18 cellular contexts compared by ENCODE assay signal in the genomic region with DNA sequence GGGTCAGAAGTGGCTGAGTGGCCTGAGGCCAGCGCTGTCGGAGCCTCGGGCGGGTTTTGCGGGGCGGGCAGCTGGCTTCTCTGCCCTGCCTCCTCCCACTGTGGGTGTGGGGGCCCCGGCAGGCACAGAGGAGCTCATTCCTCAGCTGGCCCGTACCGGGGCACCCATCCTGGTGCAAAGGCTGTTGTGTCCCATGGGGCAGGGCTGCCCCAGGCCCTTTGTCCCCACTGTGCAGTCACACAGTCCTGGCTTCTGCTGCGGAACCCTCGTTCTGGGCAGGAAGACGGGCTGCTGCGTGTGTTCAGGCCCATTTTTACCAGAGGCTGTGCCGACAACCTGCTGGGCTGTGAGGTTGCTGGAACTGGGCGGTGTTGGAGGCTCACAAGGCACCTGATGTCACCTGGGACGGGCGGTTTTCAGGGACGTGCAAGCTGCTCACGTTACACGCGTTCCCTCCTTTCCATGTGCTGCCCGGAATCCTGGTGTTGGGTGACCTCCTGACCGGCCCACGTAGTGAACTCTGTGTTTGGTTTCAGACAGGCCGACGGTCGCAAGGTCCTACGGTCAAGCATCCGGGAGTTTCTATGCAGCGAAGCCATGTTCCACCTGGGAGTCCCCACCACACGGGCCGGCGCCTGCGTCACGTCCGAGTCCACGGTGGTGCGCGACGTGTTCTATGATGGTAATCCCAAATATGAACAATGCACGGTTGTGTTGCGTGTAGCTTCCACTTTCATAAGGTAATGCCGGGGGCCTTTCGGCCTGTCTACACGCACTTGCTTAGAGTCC. TPM values are rescaled to one million over a fixed set of nuclear protein-coding genes. Genes with fewer than 3 reads are reported as not detected.
DNase-seq lines count a peak whose midpoint lies in the region; ATAC-seq, FAIRE-seq and TF ChIP-seq lines count a peak whose summit lies in the region.
"Had no signal": no experiment of that assay in that cellular context is flagged by ENCODE, and none has a peak within 500 bp of the region (broad histone marks: within the 10 kb centered on the region; RNA-seq: fewer than 3 reads in every experiment).

No MANE protein-coding gene starts in this region.

- H3K9me3 ChIP-seq in H1 (ENCODE audit: insufficient read depth in 2 of 2, low read depth in 1 of 2, low read length in 1 of 2) = no peaks in the 10 kb centered on the region
- H3K9me3 ChIP-seq: spleen had no signal

- H3K36me3 Mint-ChIP-seq in activated T-cell treated with anti-CD3 and anti-CD28 coated beads, Interleukin-2, amount 50 U/mL, for 24 hours (ENCODE audit: low read depth) = peaks cover 76% of the 10 kb centered on the region
- H3K36me3 Mint-ChIP-seq in activated T-cell treated with anti-CD3 and anti-CD28 coated beads, Interleukin-2, amount 50 U/mL, for 72 hours (ENCODE audit: insufficient read depth in 2 of 2) = peaks cover 4 to 7% of the 10 kb centered on the region in 2 donors
- peaks cover 18% of the 10 kb centered on the region for H3K36me3 Mint-ChIP-seq in neural crest cell (ENCODE audit: low read depth)

- H3K18ac ChIP-seq in H1 (ENCODE audit: extremely low read depth, low read length) = no peak overlapping the region

- TF ChIP-seq EP300 in H1 (IDR thresholded peaks at IDR 0.05; ENCODE audit: borderline replicate concordance in 1 of 2, low read depth in 2 of 2, low read length in 2 of 2) = no peak

- H3K79me2 ChIP-seq in H1 (ENCODE audit: control insufficient read depth in 1 of 2, insufficient read depth in 2 of 2, low read length in 2 of 2) = peaks cover 0 to 13% of the 10 kb centered on the region in 2 experiments; a peak in 1 of 4 replicates

- H3K4me2 ChIP-seq in H1 (ENCODE audit: insufficient read depth in 1 of 2, low read depth in 2 of 2, low read length in 2 of 2) = no peak overlapping the region
- H3K4me2 ChIP-seq: neural progenitor cell had no signal

- no peak overlapping the region for H4K5ac ChIP-seq in H1 (ENCODE audit: insufficient read length, low read depth, low read length)

- H2BK20ac ChIP-seq in H1 (ENCODE audit: low read length) = no peak overlapping the region

- no peak overlapping the region for H3K56ac ChIP-seq in H1 (replicated peaks; ENCODE audit: insufficient read length, low read depth, low read length)

- no peaks in the 10 kb centered on the region for H3K9me3 Mint-ChIP-seq in activated T-cell treated with anti-CD3 and anti-CD28 coated beads, Interleukin-2, amount 50 U/mL, for 24 hours
- no peaks in the 10 kb centered on the region for H3K9me3 Mint-ChIP-seq in activated T-cell treated with anti-CD3 and anti-CD28 coated beads, Interleukin-2, amount 50 U/mL, for 72 hours
- H3K9me3 Mint-ChIP-seq in neural crest cell = no peaks in the 10 kb centered on the region
- H3K9me3 Mint-ChIP-seq: activated T-helper 17 cell treated with anti-CD3 and anti-CD28 coated beads, Interleukin-2, amount 50 U/mL, for 72 hours had no signal

- H2BK12ac ChIP-seq in H1 (ENCODE audit: low read depth, low read length) = no peak overlapping the region

- H3K36me3 ChIP-seq in H1 (ENCODE audit: control insufficient read depth in 2 of 4, insufficient read depth in 4 of 4, low read length in 3 of 4) = peaks cover 0 to 16% (median 10%) of the 10 kb centered on the region in 4 experiments; a peak in 7 of 8 replicates

- no peak for ATAC-seq in activated T-cell treated with anti-CD3 and anti-CD28 coated beads, Interleukin-2, amount 50 U/mL, for 72 hours (replicated peaks in 1 of 2)
- no peak for ATAC-seq in GM19463 (IDR thresholded peaks at IDR 0.05; ENCODE audit: unreplicated experiment)
- ATAC-seq: activated CD4-positive, alpha-beta T cell treated with anti-CD3 and anti-CD28 coated beads for 36 hours; activated T-helper 17 cell treated with anti-CD3 and anti-CD28 coated beads, Interleukin-2, amount 50 U/mL, for 72 hours had no signal

- peak overlapping the region; percentile 31; the same call in 1 of the 2 replicates for H4K8ac ChIP-seq in H1 (ENCODE audit: extremely low read depth, insufficient read depth, low read length)

- CTCF ChIA-PET in H1 (lab: Charles Lee; ENCODE audit: partially characterized antibody) = interaction anchor here (0.6 to 7.0 kb wide), 15 partner anchors 13 to 295 kb away, joined by 3 to 83 read pairs (median 4); a partner anchor contains a TSS

- H3K9ac ChIP-seq in H1 (replicated peaks in 1 of 4; ENCODE audit: extremely low read depth in 1 of 4, low read depth in 3 of 4, low read length in 3 of 4) = no peak overlapping the region
- H3K9ac ChIP-seq: neural progenitor cell had no signal

- no peak overlapping the region for H4K91ac ChIP-seq in H1 (replicated peaks; ENCODE audit: insufficient read length, low read length)

- no peaks in the 10 kb centered on the region for H3K27me3 Mint-ChIP-seq in activated T-cell treated with anti-CD3 and anti-CD28 coated beads, Interleukin-2, amount 50 U/mL, for 24 hours
- H3K27me3 Mint-ChIP-seq in activated T-cell treated with anti-CD3 and anti-CD28 coated beads, Interleukin-2, amount 50 U/mL, for 72 hours (ENCODE audit: low read depth) = no peaks in the 10 kb centered on the region
- H3K27me3 Mint-ChIP-seq in neural crest cell (ENCODE audit: low read depth) = peaks cover 4% of the 10 kb centered on the region
- H3K27me3 Mint-ChIP-seq: activated CD4-positive, alpha-beta T cell treated with anti-CD3 and anti-CD28 coated beads for 36 hours; activated T-helper 17 cell treated with anti-CD3 and anti-CD28 coated beads, Interleukin-2, amount 50 U/mL, for 72 hours had no signal

- no peak overlapping the region for H3K27ac ChIP-seq in H1 (ENCODE audit: low read depth, low read length)
- H3K27ac ChIP-seq: neural progenitor cell had no signal

- H3K23ac ChIP-seq in H1 (ENCODE audit: insufficient read length) = no peak overlapping the region

- no peaks in the 10 kb centered on the region for H3K27me3 ChIP-seq in H1 (replicated peaks in 1 of 4; ENCODE audit: control insufficient read depth in 3 of 4, extremely low read depth in 1 of 4, insufficient read depth in 3 of 4, low read length in 3 of 4)
- H3K27me3 ChIP-seq: spleen had no signal

- peaks cover 35% of the 10 kb centered on the region for H3K4me1 Mint-ChIP-seq in activated T-cell treated with anti-CD3 and anti-CD28 coated beads, Interleukin-2, amount 50 U/mL, for 24 hours (ENCODE audit: low read depth)
- peaks cover 32% of the 10 kb centered on the region for H3K4me1 Mint-ChIP-seq in activated T-cell treated with anti-CD3 and anti-CD28 coated beads, Interleukin-2, amount 50 U/mL, for 72 hours (ENCODE audit: low read depth)
- peaks cover 26% of the 10 kb centered on the region for H3K4me1 Mint-ChIP-seq in neural crest cell

- no peak overlapping the region for H3K4me3 Mint-ChIP-seq in activated T-cell treated with anti-CD3 and anti-CD28 coated beads, Interleukin-2, amount 50 U/mL, for 24 hours
- no peak overlapping the region for H3K4me3 Mint-ChIP-seq in activated T-cell treated with anti-CD3 and anti-CD28 coated beads, Interleukin-2, amount 50 U/mL, for 72 hours
- peak overlapping the region; percentile 56 for H3K4me3 Mint-ChIP-seq in neural crest cell
- H3K4me3 Mint-ChIP-seq: activated CD4-positive, alpha-beta T cell treated with anti-CD3 and anti-CD28 coated beads for 36 hours; activated T-helper 17 cell treated with anti-CD3 and anti-CD28 coated beads, Interleukin-2, amount 50 U/mL, for 72 hours had no signal

- H3K4me1 ChIP-seq in H1 (replicated peaks in 1 of 4; ENCODE audit: control insufficient read depth in 3 of 4, insufficient read depth in 4 of 4, low read length in 3 of 4) = peaks cover 0 to 6% (median 5%) of the 10 kb centered on the region in 4 experiments; a peak in 6 of 7 replicates

- TF ChIP-seq POLR2A in H1 (IDR thresholded peaks at IDR 0.05; ENCODE audit: control extremely low read depth in 1 of 2, low read depth in 2 of 2, low read length in 2 of 2) = no peak

- DNase-seq in activated T-cell treated with anti-CD3 and anti-CD28 coated beads, Interleukin-2, amount 50 U/mL, for 24 hours = no peak
- no peak for DNase-seq in activated T-cell treated with anti-CD3 and anti-CD28 coated beads, Interleukin-2, amount 50 U/mL, for 72 hours
- no peak for DNase-seq in H1 (ENCODE audit: low read depth in 1 of 2, low spot score in 2 of 2)
- no peak for DNase-seq in neural crest cell (ENCODE audit: low read depth, low spot score)
- DNase-seq in SHP77 (lab: John Stamatoyannopoulos, UW) = no peak
- DNase-seq: activated CD4-positive, alpha-beta T cell treated with anti-CD3 and anti-CD28 coated beads for 36 hours; kidney glomerular epithelial cell; NCI-H1105; NCI-H2081 treated with DMSO at 0.1 percent for 48 hours; NCI-H510A treated with DMSO at 0.1 percent for 48 hours; stimulated activated CD8-positive, alpha-beta memory T cell treated with anti-CD3 and anti-CD28 coated beads, Interleukin-4, amount 100 ng/mL, for 48 hours; SW 1271 had no signal

- no peak overlapping the region for H2BK5ac ChIP-seq in H1 (ENCODE audit: low read depth, low read length)

- H3K79me1 ChIP-seq in H1 (ENCODE audit: low read depth, low read length) = peaks cover 2% of the 10 kb centered on the region; the same call in 1 of the 2 replicates

- H3K4me3 ChIP-seq in H1 (ENCODE audit: extremely low read depth in 1 of 4, insufficient read depth in 2 of 4, low read depth in 3 of 4, low read length in 4 of 4) = no peak overlapping the region
- H3K4me3 ChIP-seq: neural progenitor cell had no signal

- H3K27ac Mint-ChIP-seq in activated T-cell treated with anti-CD3 and anti-CD28 coated beads, Interleukin-2, amount 50 U/mL, for 24 hours = peak overlapping the region; percentile 44
- H3K27ac Mint-ChIP-seq in activated T-cell treated with anti-CD3 and anti-CD28 coated beads, Interleukin-2, amount 50 U/mL, for 72 hours = no peak overlapping the region
- H3K27ac Mint-ChIP-seq in neural crest cell (ENCODE audit: unreplicated experiment) = no peak overlapping the region
- H3K27ac Mint-ChIP-seq: activated CD4-positive, alpha-beta T cell treated with anti-CD3 and anti-CD28 coated beads for 36 hours; activated T-helper 17 cell treated with anti-CD3 and anti-CD28 coated beads, Interleukin-2, amount 50 U/mL, for 72 hours; neural progenitor cell had no signal

- peaks cover 7% of the 10 kb centered on the region; the same call in 1 of the 2 replicates for H3K23me2 ChIP-seq in H1 (ENCODE audit: low read depth, low read length)

- no peak overlapping the region for H2BK15ac ChIP-seq in H1 (ENCODE audit: low read length)

- H3K4ac ChIP-seq in H1 (replicated peaks; ENCODE audit: insufficient read length, low read depth, low read length) = no peak overlapping the region

- peaks cover 6 to 29% of the 10 kb centered on the region in 2 experiments for H4K20me1 ChIP-seq in H1 (replicated peaks in 1 of 2; ENCODE audit: control insufficient read depth in 1 of 2, insufficient read depth in 2 of 2, low read length in 2 of 2)

- H2BK120ac ChIP-seq in H1 (replicated peaks; ENCODE audit: low read depth, low read length) = no peak overlapping the region

- FAIRE-seq in H1 (lab: Jason Lieb, UNC) = no peak
- FAIRE-seq: GM18507, HTR-8/SVneo had no signal

- POLR2A ChIA-PET in H1 (lab: Charles Lee; ENCODE audit: partially characterized antibody) = interaction anchor here (0.6 to 3.0 kb wide), 5 partner anchors 9 to 305 kb away, joined by 3 to 10 read pairs (median 9); no protein-coding TSS in a partner anchor

- no peak overlapping the region for H2AK5ac ChIP-seq in H1 (ENCODE audit: low read depth, low read length)

- TF ChIP-seq CTCF in H1 (IDR thresholded peaks at IDR 0.05; ENCODE audit: control extremely low read depth in 1 of 3, insufficient read depth in 1 of 3, low read depth in 1 of 3, low read length in 3 of 3) (no peak), neural crest cell (conservative IDR thresholded peaks at IDR 0.05) (no peak)

- no peak overlapping the region for H3K14ac ChIP-seq in H1 (ENCODE audit: insufficient read length)

- H2AFZ ChIP-seq in H1 (ENCODE audit: low read length) = no peak overlapping the region
- H2AFZ ChIP-seq: neural progenitor cell had no signal

- 92% methylated on average over 38 of the region's 45 CpGs; no CpG with 5 or more reads in 1 of the 2 experiments for WGBS in H1 (ENCODE audit: extremely low coverage in 1 of 2, insufficient coverage in 1 of 2, insufficient read length in 1 of 2, insufficient replicate concordance in 2 of 2, low coverage in 1 of 2, low lambda C conversion rate in 2 of 2, missing lambda C conversion rate in 1 of 2), 2 experiments

- no peak for TF ChIP-seq RAD21 in H1 (IDR thresholded peaks at IDR 0.05 in 1 of 2, conservative IDR thresholded peaks at IDR 0.05 in 1 of 2; ENCODE audit: low read depth in 2 of 2, low read length in 2 of 2)

RNA-seq across cellular contexts. Expression of a gene that starts 5.2 kb away (rescaled TPM):
- total RNA-seq in activated T-cell treated with anti-CD3 and anti-CD28 coated beads, Interleukin-2, amount 50 U/mL, for 72 hours = 10 to 100 TPM; 17.6 to 19.4 TPM
- 16.8 and 18.6 TPM in 2 replicates for total RNA-seq in H1 (2021; fragmentation: NEBNext Ultra II Directional; extraction: Animal tissue kit (Norgen Biotek cat#: 25700))
- 25.1 and 34.1 TPM in 2 replicates for polyA plus RNA-seq in H1 (2011; rRNA removed)
- 30.9 TPM for polyA plus RNA-seq in H1 (2011; cell fraction: cytosol; rRNA removed)
- 69.8 TPM for polyA plus RNA-seq in H1 (2011; cell fraction: nucleus; rRNA removed)
- polyA plus RNA-seq in H1 (2012, experiment 1 of 2) = 12.9 to 24.6 TPM (median 20.6 TPM) in 4 replicates
- 13.2 TPM for polyA plus RNA-seq in H1 (2012, experiment 2 of 2)
- 16.6 TPM for polyA plus RNA-seq in H1 (2013, experiment 1 of 2)
- 14.1 TPM for polyA plus RNA-seq in H1 (2013, experiment 2 of 2)
- 6.4 and 7.1 TPM in 2 replicates for polyA minus RNA-seq in H1 (2011; rRNA and poly(A)+ RNA removed)
- polyA minus RNA-seq in H1 (2011; cell fraction: cytosol; rRNA and poly(A)+ RNA removed) = 6.4 TPM
- 9.8 TPM for polyA minus RNA-seq in H1 (2011; cell fraction: nucleus; rRNA and poly(A)+ RNA removed)
- 24.3 and 24.5 TPM in 2 replicates for total RNA-seq in neural crest cell

RNA-seq across cellular contexts. Expression of a gene that starts 20.3 kb away (rescaled TPM):
- total RNA-seq in activated T-cell treated with anti-CD3 and anti-CD28 coated beads, Interleukin-2, amount 50 U/mL, for 72 hours = 100 to 1,000 TPM; 108 to 125 TPM
- 57.5 and 60.0 TPM in 2 replicates for total RNA-seq in H1 (2021; fragmentation: NEBNext Ultra II Directional; extraction: Animal tissue kit (Norgen Biotek cat#: 25700))
- polyA plus RNA-seq in H1 (2011; rRNA removed) = 44.2 and 88.8 TPM in 2 replicates
- 59.7 TPM for polyA plus RNA-seq in H1 (2011; cell fraction: cytosol; rRNA removed)
- 170 TPM for polyA plus RNA-seq in H1 (2011; cell fraction: nucleus; rRNA removed)
- 38.3 to 63.0 TPM (median 60.8 TPM) in 4 replicates for polyA plus RNA-seq in H1 (2012, experiment 1 of 2)
- polyA plus RNA-seq in H1 (2012, experiment 2 of 2) = 46.4 TPM
- 46.6 TPM for polyA plus RNA-seq in H1 (2013, experiment 1 of 2)
- 45.5 TPM for polyA plus RNA-seq in H1 (2013, experiment 2 of 2)
- polyA minus RNA-seq in H1 (2011; rRNA and poly(A)+ RNA removed) = 17.2 and 19.0 TPM in 2 replicates
- 23.3 TPM for polyA minus RNA-seq in H1 (2011; cell fraction: cytosol; rRNA and poly(A)+ RNA removed)
- polyA minus RNA-seq in H1 (2011; cell fraction: nucleus; rRNA and poly(A)+ RNA removed) = 30.3 TPM
- 45.7 and 46.9 TPM in 2 replicates for total RNA-seq in neural crest cell

RNA-seq across cellular contexts. Expression of a gene that starts 35.4 kb away (rescaled TPM):
- 1 to 10 TPM; 3.8 to 8.0 TPM for total RNA-seq in activated T-cell treated with anti-CD3 and anti-CD28 coated beads, Interleukin-2, amount 50 U/mL, for 72 hours
- 5.0 and 5.4 TPM in 2 replicates for total RNA-seq in H1 (2021; fragmentation: NEBNext Ultra II Directional; extraction: Animal tissue kit (Norgen Biotek cat#: 25700))
- polyA plus RNA-seq in H1 (2011; rRNA removed) = 3.5 and 6.0 TPM in 2 replicates
- 4.2 TPM for polyA plus RNA-seq in H1 (2011; cell fraction: cytosol; rRNA removed)
- polyA plus RNA-seq in H1 (2011; cell fraction: nucleus; rRNA removed) = 8.3 TPM
- polyA plus RNA-seq in H1 (2012, experiment 1 of 2) = 3.9 to 6.9 TPM (median 5.9 TPM) in 4 replicates
- polyA plus RNA-seq in H1 (2012, experiment 2 of 2) = 4.1 TPM
- polyA plus RNA-seq in H1 (2013, experiment 1 of 2) = 4.8 TPM
- 5.1 TPM for polyA plus RNA-seq in H1 (2013, experiment 2 of 2)
- 0.78 and 0.91 TPM in 2 replicates for polyA minus RNA-seq in H1 (2011; rRNA and poly(A)+ RNA removed)
- polyA minus RNA-seq in H1 (2011; cell fraction: cytosol; rRNA and poly(A)+ RNA removed) = 2.8 TPM
- polyA minus RNA-seq in H1 (2011; cell fraction: nucleus; rRNA and poly(A)+ RNA removed) = 2.8 TPM
- 2.5 and 3.0 TPM in 2 replicates for total RNA-seq in neural crest cell

RNA-seq across cellular contexts. Expression of a gene that starts 38.8 kb away (rescaled TPM):
- 10 to 100 TPM; 64.9 to 69.7 TPM for total RNA-seq in activated T-cell treated with anti-CD3 and anti-CD28 coated beads, Interleukin-2, amount 50 U/mL, for 72 hours
- 23.5 and 24.7 TPM in 2 replicates for total RNA-seq in H1 (2021; fragmentation: NEBNext Ultra II Directional; extraction: Animal tissue kit (Norgen Biotek cat#: 25700))
- 24.2 and 33.6 TPM in 2 replicates for polyA plus RNA-seq in H1 (2011; rRNA removed)
- polyA plus RNA-seq in H1 (2011; cell fraction: cytosol; rRNA removed) = 23.5 TPM
- polyA plus RNA-seq in H1 (2011; cell fraction: nucleus; rRNA removed) = 176 TPM
- 18.5 to 28.4 TPM (median 26.1 TPM) in 4 replicates for polyA plus RNA-seq in H1 (2012, experiment 1 of 2)
- 17.2 TPM for polyA plus RNA-seq in H1 (2012, experiment 2 of 2)
- polyA plus RNA-seq in H1 (2013, experiment 1 of 2) = 14.6 TPM
- 13.0 TPM for polyA plus RNA-seq in H1 (2013, experiment 2 of 2)
- polyA minus RNA-seq in H1 (2011; rRNA and poly(A)+ RNA removed) = 14.8 and 14.9 TPM in 2 replicates
- 13.8 TPM for polyA minus RNA-seq in H1 (2011; cell fraction: cytosol; rRNA and poly(A)+ RNA removed)
- polyA minus RNA-seq in H1 (2011; cell fraction: nucleus; rRNA and poly(A)+ RNA removed) = 34.9 TPM
- total RNA-seq in neural crest cell = 48.8 and 54.4 TPM in 2 replicates

RNA-seq across cellular contexts. Expression of a gene that starts 45.1 kb away (rescaled TPM):
- total RNA-seq in activated T-cell treated with anti-CD3 and anti-CD28 coated beads, Interleukin-2, amount 50 U/mL, for 72 hours = 10 to 100 TPM; 52.1 to 57.4 TPM
- total RNA-seq in H1 (2021; fragmentation: NEBNext Ultra II Directional; extraction: Animal tissue kit (Norgen Biotek cat#: 25700)) = 21.2 and 26.4 TPM in 2 replicates
- polyA plus RNA-seq in H1 (2011; rRNA removed) = 11.2 and 18.8 TPM in 2 replicates
- polyA plus RNA-seq in H1 (2011; cell fraction: cytosol; rRNA removed) = 11.2 TPM
- polyA plus RNA-seq in H1 (2011; cell fraction: nucleus; rRNA removed) = 131 TPM
- polyA plus RNA-seq in H1 (2012, experiment 1 of 2) = 13.3 to 28.3 TPM (median 25.5 TPM) in 4 replicates
- 14.3 TPM for polyA plus RNA-seq in H1 (2012, experiment 2 of 2)
- 11.9 TPM for polyA plus RNA-seq in H1 (2013, experiment 1 of 2)
- 11.8 TPM for polyA plus RNA-seq in H1 (2013, experiment 2 of 2)
- polyA minus RNA-seq in H1 (2011; rRNA and poly(A)+ RNA removed) = 6.1 and 7.2 TPM in 2 replicates
- 11.4 TPM for polyA minus RNA-seq in H1 (2011; cell fraction: cytosol; rRNA and poly(A)+ RNA removed)
- polyA minus RNA-seq in H1 (2011; cell fraction: nucleus; rRNA and poly(A)+ RNA removed) = 34.8 TPM
- 49.9 and 52.9 TPM in 2 replicates for total RNA-seq in neural crest cell
